In the genomic region with DNA sequence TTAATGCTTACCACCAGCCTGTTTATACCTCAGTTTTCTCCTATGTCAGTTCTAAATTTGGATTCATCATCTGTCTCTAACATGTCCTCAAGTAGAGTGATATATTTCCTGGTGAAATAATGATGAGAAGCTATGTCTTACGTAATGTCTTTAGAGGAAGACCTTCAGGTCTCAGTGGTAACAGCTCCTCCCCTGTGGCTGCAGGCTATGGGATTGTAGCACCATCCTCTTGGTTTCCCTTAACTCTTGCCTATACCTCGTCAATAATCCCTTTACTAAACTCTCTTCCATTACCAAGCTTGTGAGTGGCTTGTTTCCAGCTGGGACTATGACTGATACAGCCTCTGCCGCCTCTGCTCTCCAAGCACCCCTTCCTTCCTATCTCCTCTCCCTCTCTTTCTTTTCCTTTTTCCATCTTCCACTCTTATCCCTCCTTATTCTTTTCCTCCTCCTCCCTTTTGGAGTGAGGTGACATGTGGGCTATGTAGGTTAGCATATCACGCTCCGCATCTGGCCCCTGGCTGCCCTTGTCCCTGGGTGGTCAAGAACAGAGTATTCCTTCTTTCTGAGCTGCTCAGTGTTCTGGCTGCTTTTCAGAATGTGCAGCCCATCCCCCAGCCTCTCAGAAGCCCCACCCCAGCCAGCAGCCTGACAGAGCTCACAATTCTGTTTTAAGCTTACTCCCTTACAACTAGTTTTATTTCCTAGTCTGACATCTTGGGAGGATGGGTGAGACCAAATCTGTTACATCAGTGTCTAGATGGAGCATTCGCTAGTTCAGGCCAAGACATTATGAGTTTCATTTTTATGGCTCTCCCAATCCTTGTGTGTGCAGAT, we compare ENCODE assay signal across 8 cellular contexts.
DNase-seq lines count a peak whose midpoint lies in the region; ATAC-seq and TF ChIP-seq lines count a peak whose summit lies in the region.

No MANE protein-coding gene starts in this region.

- H3K27me3 ChIP-seq in WERI-Rb-1 (ENCODE audit: insufficient read depth, low read depth, severe bottlenecking): no peaks in the 10 kb centered on the region

- peaks cover 0 to 3% of the 10 kb centered on the region in 2 donors for H3K4me1 Mint-ChIP-seq in stimulated activated naive B cell treated with anti-CD40 and anti-IgM and Interleukin-4, amounts not matched to agents 10 μg/mL and 1 μg/mL and 100 μg/mL, for 72 hours

- no peak overlapping the region for H3K4me3 ChIP-seq in WERI-Rb-1 (ENCODE audit: low read depth, low read length)

- peak; percentile 19 for DNase-seq in LoVo (ENCODE audit: low spot score)
- peak; percentile 63 for DNase-seq in WERI-Rb-1
- DNase-seq in inferior parietal cortex (ENCODE audit: extremely low spot score): peak; percentile 23
- peak; percentile 54 for DNase-seq in smooth muscle cell of the brain vasculature (ENCODE audit: low read depth, low spot score)
- no peak for DNase-seq in stimulated activated naive B cell treated with anti-CD40 and anti-IgM and Interleukin-4, amounts not matched to agents 10 μg/mL and 1 μg/mL and 100 μg/mL, for 72 hours
- no peak for DNase-seq in activated naive CD4-positive, alpha-beta T cell treated with Interleukin-2 at 50 U/mL for 16 hours

- no peaks in the 10 kb centered on the region for H3K36me3 ChIP-seq in WERI-Rb-1

- H3K27ac ChIP-seq in WERI-Rb-1: peak overlapping the region; percentile 59

- no peaks in the 10 kb centered on the region for H3K27me3 Mint-ChIP-seq in stimulated activated naive B cell treated with anti-CD40 and anti-IgM and Interleukin-4, amounts not matched to agents 10 μg/mL and 1 μg/mL and 100 μg/mL, for 72 hours

- ATAC-seq in stimulated activated naive B cell treated with anti-CD40 and anti-IgM and Interleukin-4, amounts not matched to agents 10 μg/mL and 1 μg/mL and 100 μg/mL, for 72 hours (replicated peaks): no peak
- ATAC-seq in GM18861 (IDR thresholded peaks at IDR 0.05; ENCODE audit: unreplicated experiment) (no peak), GM19452 (IDR thresholded peaks at IDR 0.05; ENCODE audit: unreplicated experiment) (no peak)

- no peak for TF ChIP-seq CTCF in WERI-Rb-1 (IDR thresholded peaks at IDR 0.05; ENCODE audit: low read depth, low read length)

- peaks cover 17% of the 10 kb centered on the region for H3K9me3 ChIP-seq in WERI-Rb-1 (ENCODE audit: severe bottlenecking)

- no peak overlapping the region for H3K27ac Mint-ChIP-seq in stimulated activated naive B cell treated with anti-CD40 and anti-IgM and Interleukin-4, amounts not matched to agents 10 μg/mL and 1 μg/mL and 100 μg/mL, for 72 hours

- H3K9me3 Mint-ChIP-seq in stimulated activated naive B cell treated with anti-CD40 and anti-IgM and Interleukin-4, amounts not matched to agents 10 μg/mL and 1 μg/mL and 100 μg/mL, for 72 hours: peaks cover 10 to 18% of the 10 kb centered on the region in 2 donors

- no peak overlapping the region for H3K4me3 Mint-ChIP-seq in stimulated activated naive B cell treated with anti-CD40 and anti-IgM and Interleukin-4, amounts not matched to agents 10 μg/mL and 1 μg/mL and 100 μg/mL, for 72 hours

- H3K36me3 Mint-ChIP-seq in stimulated activated naive B cell treated with anti-CD40 and anti-IgM and Interleukin-4, amounts not matched to agents 10 μg/mL and 1 μg/mL and 100 μg/mL, for 72 hours: peaks cover 8 to 13% of the 10 kb centered on the region in 2 donors

Comparison
In these comparisons a context has a peak if more than half of its experiments do, and no peak if none do; other contexts are left out.
1. DNase-seq: peak in LoVo (single experiment), WERI-Rb-1 (single experiment), inferior parietal cortex (single experiment) and smooth muscle cell of the brain vasculature (single experiment); none in stimulated activated naive B cell treated with anti-CD40 and anti-IgM and Interleukin-4, amounts not matched to agents 10 μg/mL and 1 μg/mL and 100 μg/mL, for 72 hours (single experiment) and activated naive CD4-positive, alpha-beta T cell treated with Interleukin-2 at 50 U/mL for 16 hours (single experiment).